Comparison of ENCODE assay signal across 8 cellular contexts in the genomic region with DNA sequence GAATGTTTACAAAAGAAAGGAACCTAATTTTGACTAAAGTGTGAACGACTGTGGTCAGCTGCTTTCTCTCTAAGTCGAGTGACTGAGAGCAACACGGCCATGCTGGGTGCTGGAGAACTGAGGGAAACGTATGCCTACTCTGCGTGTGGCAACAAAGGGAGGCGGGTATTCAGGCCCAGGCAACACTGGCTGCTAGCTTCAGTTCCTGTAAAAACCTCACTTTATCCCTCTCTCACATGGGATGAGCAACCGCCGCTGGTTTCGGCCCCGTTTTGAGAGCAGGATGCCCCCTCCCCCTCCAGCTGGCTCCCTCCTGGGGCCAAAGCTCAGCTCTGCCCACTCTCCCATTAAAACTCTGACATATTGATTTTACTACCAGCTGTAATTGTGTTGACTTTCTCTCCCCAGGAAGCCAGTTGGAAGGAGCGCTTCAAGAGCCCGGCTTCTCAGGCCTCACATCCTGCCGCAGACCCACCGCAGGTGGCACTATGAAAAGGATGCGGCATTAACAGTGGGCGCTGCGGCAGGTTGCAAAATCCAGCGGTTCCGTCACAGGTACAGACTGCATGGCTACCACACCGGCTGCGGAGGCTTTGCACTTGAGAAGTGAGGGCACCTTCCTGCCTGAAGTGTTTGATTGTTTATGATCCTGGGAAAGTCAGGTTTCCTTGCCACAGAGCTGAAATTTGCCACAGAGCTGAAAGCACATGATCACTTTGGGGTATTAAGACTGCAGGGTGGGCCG. TPM values are rescaled to one million over a fixed set of nuclear protein-coding genes. Genes with fewer than 3 reads are reported as not detected.
DNase-seq lines count a peak whose midpoint lies in the region; ATAC-seq and TF ChIP-seq lines count a peak whose summit lies in the region.

No MANE protein-coding gene starts in this region.

- peaks cover 14% of the 10 kb centered on the region for H3K4me1 Mint-ChIP-seq in activated CD4-positive, alpha-beta T cell treated with anti-CD3 and anti-CD28 coated beads, Interleukin-2, amount 10 ng/mL, durations not matched to agents 24 days and 14 days

- peaks cover 48% of the 10 kb centered on the region for H3K27me3 Mint-ChIP-seq in activated CD4-positive, alpha-beta T cell treated with anti-CD3 and anti-CD28 coated beads, Interleukin-2, amount 10 ng/mL, durations not matched to agents 24 days and 14 days

- peak overlapping the region; percentile 82 to 95 (median 87) for H3K9ac ChIP-seq in BLaER1 treated with 17β-estradiol and CSF1 and Interleukin-3, amounts not matched to agents 10 nM and 100 nM
- H3K9ac ChIP-seq in endocrine pancreas (ENCODE audit: control insufficient read depth, insufficient read depth, low read length), result peak overlapping the region; percentile 1

- H3K9me3 Mint-ChIP-seq in activated CD4-positive, alpha-beta T cell treated with anti-CD3 and anti-CD28 coated beads, Interleukin-2, amount 10 ng/mL, durations not matched to agents 24 days and 14 days, result no peaks in the 10 kb centered on the region

- peaks cover 0 to 50% (median 5%) of the 10 kb centered on the region in 11 experiments; a peak in 14 of 22 replicates for H3K36me3 ChIP-seq in BLaER1 treated with 17β-estradiol and CSF1 and Interleukin-3, amounts not matched to agents 10 nM and 100 nM
- no peaks in the 10 kb centered on the region for H3K36me3 ChIP-seq in endocrine pancreas (ENCODE audit: control insufficient read depth, insufficient read depth, low read length)

- H3K27me3 ChIP-seq in BLaER1 treated with 17β-estradiol and CSF1 and Interleukin-3, amounts not matched to agents 10 nM and 100 nM, result no peaks in the 10 kb centered on the region
- H3K27me3 ChIP-seq in endocrine pancreas (ENCODE audit: control insufficient read depth, insufficient read depth, low read length), result no peaks in the 10 kb centered on the region

- H3K4me2 ChIP-seq in BLaER1 treated with 17β-estradiol and CSF1 and Interleukin-3, amounts not matched to agents 10 nM and 100 nM, result peak overlapping the region; percentile 92 to 100 (median 99)

- no peaks in the 10 kb centered on the region for H3K9me3 ChIP-seq in BLaER1 treated with 17β-estradiol and CSF1 and Interleukin-3, amounts not matched to agents 10 nM and 100 nM (replicated peaks in 1 of 11)
- H3K9me3 ChIP-seq in endocrine pancreas (ENCODE audit: control insufficient read depth, low read length), result no peaks in the 10 kb centered on the region

- H3K27ac ChIP-seq in BLaER1 treated with 17β-estradiol and CSF1 and Interleukin-3, amounts not matched to agents 10 nM and 100 nM, result peak overlapping the region; percentile 90 to 100 (median 98)

- DNase-seq in NCI-H1092 treated with DMSO at 0.1 percent for 48 hours (lab: John Stamatoyannopoulos, UW) (peak; percentile 98), retinal pigment epithelial cell (ENCODE audit: low read depth) (no peak), AG20443 (ENCODE audit: low spot score) (no peak)
- peak; percentile 87 for DNase-seq in activated CD4-positive, alpha-beta T cell treated with anti-CD3 and anti-CD28 coated beads, Interleukin-2, amount 10 ng/mL, durations not matched to agents 24 days and 14 days

- H3K36me3 Mint-ChIP-seq in activated CD4-positive, alpha-beta T cell treated with anti-CD3 and anti-CD28 coated beads, Interleukin-2, amount 10 ng/mL, durations not matched to agents 24 days and 14 days (ENCODE audit: low read depth), result no peaks in the 10 kb centered on the region

- intact Hi-C loops in activated CD4-positive, alpha-beta T cell treated with anti-CD3 and anti-CD28 coated beads, Interleukin-2, amount 10 ng/mL, durations not matched to agents 24 days and 14 days (cut with micrococcal nuclease), result no loop called here

- peak; percentile 1 for TF ChIP-seq CTCF in retinal pigment epithelial cell (conservative IDR thresholded peaks at IDR 0.05; ENCODE audit: low read depth, low read length)

- H3K4me1 ChIP-seq in BLaER1 treated with 17β-estradiol and CSF1 and Interleukin-3, amounts not matched to agents 10 nM and 100 nM, result peaks cover 96 to 100% (median 98%) of the 10 kb centered on the region in 10 experiments
- H3K4me1 ChIP-seq in endocrine pancreas (ENCODE audit: control insufficient read depth, insufficient read depth, low read length), result no peaks in the 10 kb centered on the region

- ATAC-seq in GM19351 (IDR thresholded peaks at IDR 0.05; ENCODE audit: unreplicated experiment) (no peak), GM21723 (IDR thresholded peaks at IDR 0.05; ENCODE audit: unreplicated experiment) (no peak)

- peaks cover 0 to 82% (median 17%) of the 10 kb centered on the region in 11 experiments; a peak in 11 of 22 replicates for H4K20me1 ChIP-seq in BLaER1 treated with 17β-estradiol and CSF1 and Interleukin-3, amounts not matched to agents 10 nM and 100 nM

- peak overlapping the region; percentile 37 to 98 (median 54) for H3K4me3 ChIP-seq in BLaER1 treated with 17β-estradiol and CSF1 and Interleukin-3, amounts not matched to agents 10 nM and 100 nM
- H3K4me3 ChIP-seq in endocrine pancreas (ENCODE audit: control insufficient read depth, insufficient read depth, low read length) (no peak overlapping the region), retinal pigment epithelial cell (ENCODE audit: low read length) (no peak overlapping the region)

- peak overlapping the region; percentile 59 for H3K27ac Mint-ChIP-seq in activated CD4-positive, alpha-beta T cell treated with anti-CD3 and anti-CD28 coated beads, Interleukin-2, amount 10 ng/mL, durations not matched to agents 24 days and 14 days

- H3K4me3 Mint-ChIP-seq in activated CD4-positive, alpha-beta T cell treated with anti-CD3 and anti-CD28 coated beads, Interleukin-2, amount 10 ng/mL, durations not matched to agents 24 days and 14 days, result peak overlapping the region; percentile 60

RNA-seq across cellular contexts. Expression of a gene that starts 12.7 kb away (rescaled TPM):
- total RNA-seq in activated CD4-positive, alpha-beta T cell treated with anti-CD3 and anti-CD28 coated beads, Interleukin-2, amount 10 ng/mL, durations not matched to agents 24 days and 14 days, result 1.6 and 1.7 TPM in 2 replicates

RNA-seq across cellular contexts. Expression of a gene that starts 50.8 kb away (rescaled TPM):
- total RNA-seq in activated CD4-positive, alpha-beta T cell treated with anti-CD3 and anti-CD28 coated beads, Interleukin-2, amount 10 ng/mL, durations not matched to agents 24 days and 14 days, result not detected in 2 replicates

Comparison
In these comparisons a context has a peak if more than half of its experiments do, and no peak if none do; other contexts are left out.
1. H3K4me3 ChIP-seq: peak in BLaER1 treated with 17β-estradiol and CSF1 and Interleukin-3, amounts not matched to agents 10 nM and 100 nM (10 of 10); none in endocrine pancreas (single experiment) and retinal pigment epithelial cell (single experiment).
2. DNase-seq: peak in NCI-H1092 treated with DMSO at 0.1 percent for 48 hours (single experiment) and activated CD4-positive, alpha-beta T cell treated with anti-CD3 and anti-CD28 coated beads, Interleukin-2, amount 10 ng/mL, durations not matched to agents 24 days and 14 days (single experiment); none in retinal pigment epithelial cell (single experiment) and AG20443 (single experiment).